23 cellular contexts compared by ENCODE assay signal in genomic region chrX:29671426-29671825, GRCh38.
DNase-seq lines count a peak whose midpoint lies in the region; ATAC-seq, FAIRE-seq and TF ChIP-seq lines count a peak whose summit lies in the region.
"Had no signal": no experiment of that assay in that cellular context is flagged by ENCODE, and none has a peak within 500 bp of the region (broad histone marks: within the 10 kb centered on the region; RNA-seq: fewer than 3 reads in every experiment).

No MANE protein-coding gene starts in this region.

- H2BK15ac ChIP-seq in H1 (ENCODE audit: low read length) = no peak overlapping the region

- no peak overlapping the region for H3K4me3 Mint-ChIP-seq in activated CD8-positive, alpha-beta T cell treated with anti-CD3 and anti-CD28 coated beads, Interleukin-2, amount 10 ng/mL, durations not matched to agents 7 days and 5 days
- H3K4me3 Mint-ChIP-seq: CD4-positive, CD25-positive, alpha-beta regulatory T cell had no signal

- no peak for TF ChIP-seq EP300 in H1 (IDR thresholded peaks at IDR 0.05; ENCODE audit: borderline replicate concordance in 1 of 2, low read depth in 2 of 2, low read length in 2 of 2)

- H3K4ac ChIP-seq in H1 (replicated peaks; ENCODE audit: insufficient read length, low read depth, low read length) = no peak overlapping the region

- H3K36me3 ChIP-seq in HAP-1 (replicated peaks) = no peaks in the 10 kb centered on the region
- no peaks in the 10 kb centered on the region for H3K36me3 ChIP-seq in adipocyte (ENCODE audit: control insufficient read depth, insufficient read depth, low read length, severe bottlenecking)
- no peaks in the 10 kb centered on the region for H3K36me3 ChIP-seq in H1 (ENCODE audit: control insufficient read depth in 2 of 4, insufficient read depth in 4 of 4, low read length in 3 of 4)
- H3K36me3 ChIP-seq: BLaER1, SJCRH30 had no signal

- POLR2A ChIA-PET in H1 (lab: Charles Lee; ENCODE audit: partially characterized antibody) = no interaction called here
- POLR2A ChIA-PET in activated CD8-positive, alpha-beta T cell treated with anti-CD3 and anti-CD28 coated beads, Interleukin-2, amount 10 ng/mL, durations not matched to agents 7 days and 5 days (lab: Charles Lee) = no interaction called here

- peaks cover 13% of the 10 kb centered on the region for H3K4me1 ChIP-seq in HAP-1
- H3K4me1 ChIP-seq in adipocyte (ENCODE audit: control insufficient read depth, insufficient read depth, low read length) = no peaks in the 10 kb centered on the region
- no peaks in the 10 kb centered on the region for H3K4me1 ChIP-seq in H1 (replicated peaks in 1 of 4; ENCODE audit: control insufficient read depth in 3 of 4, insufficient read depth in 4 of 4, low read length in 3 of 4)
- H3K4me1 ChIP-seq: BLaER1 had no signal

- no peaks in the 10 kb centered on the region for H4K20me1 ChIP-seq in H1 (replicated peaks in 1 of 2; ENCODE audit: control insufficient read depth in 1 of 2, insufficient read depth in 2 of 2, low read length in 2 of 2)
- H4K20me1 ChIP-seq: BLaER1 had no signal

- H2AFZ ChIP-seq in H1 (ENCODE audit: low read length) = no peak overlapping the region
- H2AFZ ChIP-seq: GM23248, PC-9 had no signal

- H2BK120ac ChIP-seq in H1 (replicated peaks; ENCODE audit: low read depth, low read length) = no peak overlapping the region

- in situ Hi-C loops in HAP-1 (cut with MboI; ENCODE audit: low sequenced_read_pairs) = no loop called here

- H2BK12ac ChIP-seq in H1 (ENCODE audit: low read depth, low read length) = no peak overlapping the region

- peak; percentile 32 for FAIRE-seq in H1 (lab: Jason Lieb, UNC)
- FAIRE-seq: D721Med, GM18507 had no signal

- no peak overlapping the region for H4K8ac ChIP-seq in H1 (ENCODE audit: extremely low read depth, insufficient read depth, low read length)

- no peak overlapping the region for H3K18ac ChIP-seq in H1 (ENCODE audit: extremely low read depth, low read length)

- H3K4me3 ChIP-seq in HAP-1 (no peak overlapping the region), adipocyte (ENCODE audit: low read length) (no peak overlapping the region), H1 (ENCODE audit: extremely low read depth in 1 of 4, insufficient read depth in 2 of 4, low read depth in 3 of 4, low read length in 4 of 4) (no peak overlapping the region)
- H3K4me3 ChIP-seq: BLaER1, GM23248, PC-9, SJCRH30 had no signal

- CTCF ChIA-PET in H1 (lab: Charles Lee; ENCODE audit: partially characterized antibody) = no interaction called here
- CTCF ChIA-PET in activated CD8-positive, alpha-beta T cell treated with anti-CD3 and anti-CD28 coated beads, Interleukin-2, amount 10 ng/mL, durations not matched to agents 7 days and 5 days (lab: Charles Lee) = no interaction called here

- no peak overlapping the region for H3K27ac ChIP-seq in H1 (ENCODE audit: low read depth, low read length)
- H3K27ac ChIP-seq: BLaER1, GM23248, HL-60, PC-9, SJCRH30 had no signal

- H3K79me2 ChIP-seq in H1 (ENCODE audit: control insufficient read depth in 1 of 2, insufficient read depth in 2 of 2, low read length in 2 of 2) = no peaks in the 10 kb centered on the region

- H2AK5ac ChIP-seq in H1 (ENCODE audit: low read depth, low read length) = no peak overlapping the region

- no peak for TF ChIP-seq POLR2A in H1 (IDR thresholded peaks at IDR 0.05; ENCODE audit: control extremely low read depth in 1 of 2, low read depth in 2 of 2, low read length in 2 of 2)

- H3K4me1 Mint-ChIP-seq in activated CD8-positive, alpha-beta T cell treated with anti-CD3 and anti-CD28 coated beads, Interleukin-2, amount 10 ng/mL, durations not matched to agents 7 days and 5 days (ENCODE audit: low read depth) = no peaks in the 10 kb centered on the region
- H3K4me1 Mint-ChIP-seq: CD4-positive, CD25-positive, alpha-beta regulatory T cell had no signal

- no peak overlapping the region for H3K27ac Mint-ChIP-seq in activated CD8-positive, alpha-beta T cell treated with anti-CD3 and anti-CD28 coated beads, Interleukin-2, amount 10 ng/mL, durations not matched to agents 7 days and 5 days
- H3K27ac Mint-ChIP-seq: CD4-positive, CD25-positive, alpha-beta regulatory T cell had no signal

- no peak overlapping the region for H4K91ac ChIP-seq in H1 (replicated peaks; ENCODE audit: insufficient read length, low read length)

- H3K23me2 ChIP-seq in H1 (ENCODE audit: low read depth, low read length) = no peaks in the 10 kb centered on the region

- ATAC-seq in activated CD8-positive, alpha-beta T cell treated with anti-CD3 and anti-CD28 coated beads, Interleukin-2, amount 10 ng/mL, durations not matched to agents 7 days and 5 days = no peak
- ATAC-seq: Right ventricle myocardium inferior had no signal

- DNase-seq in HAP-1 (ENCODE audit: low spot score in 2 of 2) = peak; percentile 68 to 75
- DNase-seq in adipocyte (ENCODE audit: low read depth) = peak; percentile 47
- DNase-seq in H1 (ENCODE audit: low read depth in 1 of 2, low spot score in 2 of 2) = no peak
- DNase-seq in iris pigment epithelial cell (ENCODE audit: low read depth) = peak; percentile 60
- DNase-seq in activated CD8-positive, alpha-beta T cell treated with anti-CD3 and anti-CD28 coated beads, Interleukin-2, amount 10 ng/mL, durations not matched to agents 7 days and 5 days = no peak
- no peak for DNase-seq in iPS-NIHi7 (ENCODE audit: extremely low spot score)
- no peak for DNase-seq in NCI-H1694 (lab: John Stamatoyannopoulos, UW)
- DNase-seq: CD4-positive, CD25-positive, alpha-beta regulatory T cell; GM23248; HCEC 1CT; NCI-H1105; NCI-H146; NCI-H2029; NCI-H446 treated with DMSO at 0.1 percent for 48 hours; NCI-H526; NCI-H82; PC-9; SJCRH30 had no signal

- WGBS in H1 (ENCODE audit: extremely low coverage in 1 of 2, insufficient coverage in 1 of 2, insufficient read length in 1 of 2, insufficient replicate concordance in 2 of 2, low coverage in 1 of 2, low lambda C conversion rate in 2 of 2, missing lambda C conversion rate in 1 of 2), 2 experiments = 95% methylated on average over 5 of the region's 5 CpGs; no CpG with 5 or more reads in 1 of the 2 experiments

- H2BK20ac ChIP-seq in H1 (ENCODE audit: low read length) = no peak overlapping the region

- H2BK5ac ChIP-seq in H1 (ENCODE audit: low read depth, low read length) = no peak overlapping the region

- H3K79me1 ChIP-seq in H1 (ENCODE audit: low read depth, low read length) = no peaks in the 10 kb centered on the region

- TF ChIP-seq CTCF in H1 (IDR thresholded peaks at IDR 0.05; ENCODE audit: control extremely low read depth in 1 of 3, insufficient read depth in 1 of 3, low read depth in 1 of 3, low read length in 3 of 3) = no peak

- no peak overlapping the region for H3K56ac ChIP-seq in H1 (replicated peaks; ENCODE audit: insufficient read length, low read depth, low read length)

- no peak overlapping the region for H4K5ac ChIP-seq in H1 (ENCODE audit: insufficient read length, low read depth, low read length)

- H3K36me3 Mint-ChIP-seq in activated CD8-positive, alpha-beta T cell treated with anti-CD3 and anti-CD28 coated beads, Interleukin-2, amount 10 ng/mL, durations not matched to agents 7 days and 5 days (ENCODE audit: low read depth) = no peaks in the 10 kb centered on the region
- H3K36me3 Mint-ChIP-seq: CD4-positive, CD25-positive, alpha-beta regulatory T cell had no signal

- H3K23ac ChIP-seq in H1 (ENCODE audit: insufficient read length) = no peak overlapping the region

- no peak overlapping the region for H3K9ac ChIP-seq in adipocyte (ENCODE audit: low read length)
- no peak overlapping the region for H3K9ac ChIP-seq in H1 (replicated peaks in 1 of 4; ENCODE audit: extremely low read depth in 1 of 4, low read depth in 3 of 4, low read length in 3 of 4)
- H3K9ac ChIP-seq: BLaER1, GM23248 had no signal

- no peak overlapping the region for H3K14ac ChIP-seq in H1 (ENCODE audit: insufficient read length)

- H3K9me3 ChIP-seq in HAP-1 = no peaks in the 10 kb centered on the region
- no peaks in the 10 kb centered on the region for H3K9me3 ChIP-seq in adipocyte (ENCODE audit: control insufficient read depth, low read length)
- no peaks in the 10 kb centered on the region for H3K9me3 ChIP-seq in H1 (ENCODE audit: insufficient read depth in 2 of 2, low read depth in 1 of 2, low read length in 1 of 2)
- H3K9me3 ChIP-seq: BLaER1, SJCRH30 had no signal

- H3K27me3 Mint-ChIP-seq in activated CD8-positive, alpha-beta T cell treated with anti-CD3 and anti-CD28 coated beads, Interleukin-2, amount 10 ng/mL, durations not matched to agents 7 days and 5 days (ENCODE audit: low read depth) = no peaks in the 10 kb centered on the region
- H3K27me3 Mint-ChIP-seq: CD4-positive, CD25-positive, alpha-beta regulatory T cell had no signal

- no peak overlapping the region for H3K4me2 ChIP-seq in H1 (ENCODE audit: insufficient read depth in 1 of 2, low read depth in 2 of 2, low read length in 2 of 2)
- H3K4me2 ChIP-seq: BLaER1, PC-9 had no signal

- no peaks in the 10 kb centered on the region for H3K9me3 Mint-ChIP-seq in activated CD8-positive, alpha-beta T cell treated with anti-CD3 and anti-CD28 coated beads, Interleukin-2, amount 10 ng/mL, durations not matched to agents 7 days and 5 days (ENCODE audit: insufficient read depth)

- H3K27me3 ChIP-seq in HAP-1 (ENCODE audit: low read depth) = no peaks in the 10 kb centered on the region
- no peaks in the 10 kb centered on the region for H3K27me3 ChIP-seq in adipocyte (replicated peaks; ENCODE audit: control insufficient read depth, insufficient read depth, low read length)
- no peaks in the 10 kb centered on the region for H3K27me3 ChIP-seq in H1 (replicated peaks in 1 of 4; ENCODE audit: control insufficient read depth in 3 of 4, extremely low read depth in 1 of 4, insufficient read depth in 3 of 4, low read length in 3 of 4)
- H3K27me3 ChIP-seq: BLaER1, SJCRH30 had no signal

- TF ChIP-seq RAD21 in H1 (IDR thresholded peaks at IDR 0.05 in 1 of 2, conservative IDR thresholded peaks at IDR 0.05 in 1 of 2; ENCODE audit: low read depth in 2 of 2, low read length in 2 of 2) = no peak

TF ChIP-seq in H1, 55 proteins besides CTCF, POLR2A, EP300 and RAD21:
- TF ChIP-seq SP1 (IDR thresholded peaks at IDR 0.05; ENCODE audit: low read depth, low read length) = no peak
- TF ChIP-seq RFX5 (IDR thresholded peaks at IDR 0.05; ENCODE audit: borderline replicate concordance, low read depth, low read length) = no peak
- no peak for TF ChIP-seq BRCA1 (IDR thresholded peaks at IDR 0.05; ENCODE audit: low read depth, low read length)

Comparison
In these comparisons a context has a peak if more than half of its experiments do, and no peak if none do; other contexts are left out.
1. DNase-seq: peak in HAP-1 (2 of 2), adipocyte (single experiment) and iris pigment epithelial cell (single experiment); none in H1 (0 of 2), activated CD8-positive, alpha-beta T cell treated with anti-CD3 and anti-CD28 coated beads, Interleukin-2, amount 10 ng/mL, durations not matched to agents 7 days and 5 days (single experiment), iPS-NIHi7 (single experiment) and NCI-H1694 (single experiment).